Comparison of ENCODE assay signal across 1 cellular context in genomic region chr18:6373187-6373586, GRCh38.
A peak's percentile ranks its signal among the peaks of the same experiment; 100 is the strongest.
TF ChIP-seq lines count a peak whose summit lies in the region.

No MANE protein-coding gene starts in this region.

TF ChIP-seq in HepG2, 621 proteins besides CTCF, POLR2A, EP300 and RAD21 (continued from another document):
- TF ChIP-seq PRDM15 (CRISPR knock-in tag; IDR thresholded peaks at IDR 0.05) (no peak), REL (CRISPR knock-in tag; conservative IDR thresholded peaks at IDR 0.05) (no peak), SIN3B (IDR thresholded peaks at IDR 0.05; ENCODE audit: low read length) (no peak), TBL1XR1 (IDR thresholded peaks at IDR 0.05; ENCODE audit: borderline replicate concordance, low read length, partially characterized antibody) (no peak), ZNF510 (CRISPR knock-in tag; IDR thresholded peaks at IDR 0.05; ENCODE audit: low read depth) (no peak), STAT5B (CRISPR knock-in tag; IDR thresholded peaks at IDR 0.05) (no peak), CHD2 (IDR thresholded peaks at IDR 0.05; ENCODE audit: low read depth, low read length) (no peak), U2AF2 (IDR thresholded peaks at IDR 0.05; ENCODE audit: low read depth, low read length) (no peak), IKZF5 (CRISPR knock-in tag; IDR thresholded peaks at IDR 0.05) (0 out of 2 replicates have a peak, but pooled peaks have one; percentile 33), ZNF354B (CRISPR knock-in tag; IDR thresholded peaks at IDR 0.05) (no peak), ZSCAN9 (CRISPR knock-in tag; IDR thresholded peaks at IDR 0.05; ENCODE audit: borderline replicate concordance) (no peak; the same call in 1 of the 2 replicates), FOXA3 (CRISPR knock-in tag; IDR thresholded peaks at IDR 0.05) (peak; percentile 43), POLR2AphosphoS2 (IDR thresholded peaks at IDR 0.05; ENCODE audit: low read depth, low read length) (no peak), GFI1 (CRISPR knock-in tag; IDR thresholded peaks at IDR 0.05; ENCODE audit: borderline replicate concordance) (peak; percentile 73), ZNF609 (CRISPR knock-in tag; IDR thresholded peaks at IDR 0.05; ENCODE audit: borderline replicate concordance) (peak; percentile 58; the same call in 1 of the 2 replicates), ZNF841 (CRISPR knock-in tag; IDR thresholded peaks at IDR 0.05; ENCODE audit: borderline replicate concordance) (no peak), MYNN (CRISPR knock-in tag; IDR thresholded peaks at IDR 0.05; ENCODE audit: low read depth) (no peak), ZKSCAN8 (CRISPR knock-in tag; IDR thresholded peaks at IDR 0.05; ENCODE audit: borderline replicate concordance) (no peak), ZNF142 (CRISPR knock-in tag; IDR thresholded peaks at IDR 0.05) (no peak), SOX6 (IDR thresholded peaks at IDR 0.05) (no peak), SOX6 (CRISPR knock-in tag; IDR thresholded peaks at IDR 0.05) (peak; percentile 30), ZFP90 (CRISPR knock-in tag; IDR thresholded peaks at IDR 0.05; ENCODE audit: borderline replicate concordance) (no peak), CAMTA2 (CRISPR knock-in tag; IDR thresholded peaks at IDR 0.05; ENCODE audit: borderline replicate concordance) (no peak), ZSCAN29 (CRISPR knock-in tag; conservative IDR thresholded peaks at IDR 0.05) (no peak), ERF (CRISPR knock-in tag; IDR thresholded peaks at IDR 0.05) (no peak), ZNF563 (CRISPR knock-in tag; IDR thresholded peaks at IDR 0.05) (no peak), LCORL (IDR thresholded peaks at IDR 0.05) (no peak), LCORL (CRISPR knock-in tag; IDR thresholded peaks at IDR 0.05) (0 out of 2 replicates have a peak, but pooled peaks have one; percentile 37), MAX (IDR thresholded peaks at IDR 0.05) (0 out of 2 replicates have a peak, but pooled peaks have one; percentile 21), SP5 (CRISPR knock-in tag; IDR thresholded peaks at IDR 0.05; ENCODE audit: borderline replicate concordance, low read depth) (no peak), ZFP36L1 (CRISPR knock-in tag; IDR thresholded peaks at IDR 0.05) (no peak), E2F1 (CRISPR knock-in tag; IDR thresholded peaks at IDR 0.05) (no peak), HOXA3 (CRISPR knock-in tag; IDR thresholded peaks at IDR 0.05) (peak; percentile 43; the same call in 1 of the 2 replicates), FOXM1 (CRISPR knock-in tag; IDR thresholded peaks at IDR 0.05) (no peak), SOX13 (IDR thresholded peaks at IDR 0.05) (no peak), SOX13 (CRISPR knock-in tag; conservative IDR thresholded peaks at IDR 0.05 in 1 of 2, IDR thresholded peaks at IDR 0.05 in 1 of 2) (peak in 1 of 2 experiments; percentile 66; a peak in 2 of 4 replicates), KMT2A (CRISPR knock-in tag; IDR thresholded peaks at IDR 0.05) (no peak), RCOR2 (CRISPR knock-in tag; IDR thresholded peaks at IDR 0.05) (no peak; the same call in 1 of the 2 replicates), DR1 (CRISPR knock-in tag; IDR thresholded peaks at IDR 0.05) (no peak)
TF ChIP-seq in HepG2: peak in this region for 53.
